Comparison of ENCODE assay signal across 8 cellular contexts in the genomic region with DNA sequence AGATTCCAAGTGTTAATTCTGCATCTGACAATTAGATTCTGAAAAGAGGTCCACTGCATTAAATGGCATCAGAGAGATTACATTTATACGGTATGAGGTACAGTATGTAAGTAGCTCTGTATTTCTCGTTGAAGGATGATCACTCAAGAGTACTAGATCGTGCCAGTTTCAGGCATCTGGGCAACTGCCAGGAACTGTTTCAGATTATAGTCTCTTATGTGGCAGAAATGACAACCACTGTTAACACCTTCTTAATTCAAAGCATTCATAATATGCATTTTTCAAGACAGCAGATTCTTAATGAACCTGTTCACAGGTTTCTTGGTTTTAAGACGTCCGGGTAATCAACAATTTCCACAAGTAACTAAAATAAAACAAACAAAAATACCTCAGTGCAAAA. TPM values are rescaled to one million over a fixed set of nuclear protein-coding genes. Genes with fewer than 3 reads are reported as not detected.
A peak's percentile ranks its signal among the peaks of the same experiment; 100 is the strongest.
DNase-seq lines count a peak whose midpoint lies in the region; ATAC-seq, FAIRE-seq and TF ChIP-seq lines count a peak whose summit lies in the region.

No MANE protein-coding gene starts in this region.

- H2AFZ ChIP-seq in K562 (ENCODE audit: low read depth, low read length), result no peak overlapping the region

- peaks cover 60% of the 10 kb centered on the region for H3K79me2 ChIP-seq in K562 (ENCODE audit: control insufficient read depth, insufficient read depth, low read length)

- DNase-seq in cardiac muscle cell (ENCODE audit: low read depth in 1 of 2, low spot score in 1 of 2) (peak in 1 of 2 donors; percentile 28), left cardiac atrium (no peak), K562 (ENCODE audit: extremely low read depth in 1 of 4, low spot score in 3 of 4) (no peak), left lung (no peak), uterus (no peak)
- DNase-seq in stimulated activated naive CD8-positive, alpha-beta T cell treated with anti-CD3 and anti-CD28 coated beads, Interleukin-15, Interleukin-2, amounts not matched to agents 100 U/mL and 50 U/mL, for 24 hours, result no peak
- DNase-seq in activated T-cell treated with anti-CD3 and anti-CD28 coated beads, Interleukin-2, amount 50 U/mL, for 1 hour, result no peak

- POLR2A ChIA-PET in K562 (lab: Yijun Ruan, JAX), result no interaction called here

- H3K4me3 ChIP-seq in cardiac muscle cell, result peak overlapping the region; percentile 78
- peak overlapping the region; percentile 78 for H3K4me3 ChIP-seq in K562
- peak overlapping the region; percentile 75 to 80 for H3K4me3 ChIP-seq in left lung
- peak overlapping the region; percentile 62 to 96 for H3K4me3 ChIP-seq in uterus

- TF ChIP-seq POLR2A in K562 (conservative IDR thresholded peaks at IDR 0.05) (no peak), uterus (IDR thresholded peaks at IDR 0.05) (no peak)

- TF ChIP-seq EP300 in K562 (IDR thresholded peaks at IDR 0.05; ENCODE audit: low read length), result no peak

- FAIRE-seq in K562 (lab: Jason Lieb, UNC), result no peak

- ATAC-seq in left cardiac atrium, result no peak
- no peak for ATAC-seq in K562
- ATAC-seq in left lung, result peak; percentile 2
- no peak for ATAC-seq in stimulated activated naive CD8-positive, alpha-beta T cell treated with anti-CD3 and anti-CD28 coated beads, Interleukin-15, Interleukin-2, amounts not matched to agents 100 U/mL and 50 U/mL, for 24 hours
- no peak for ATAC-seq in HG03280 (IDR thresholded peaks at IDR 0.05; ENCODE audit: unreplicated experiment)

- no peaks in the 10 kb centered on the region for H3K9me3 ChIP-seq in cardiac muscle cell (ENCODE audit: low read depth)
- no peaks in the 10 kb centered on the region for H3K9me3 ChIP-seq in K562 (replicated peaks; ENCODE audit: control insufficient read depth, insufficient read depth, low read depth, low read length)
- H3K9me3 ChIP-seq in left lung, result no peaks in the 10 kb centered on the region
- no peaks in the 10 kb centered on the region for H3K9me3 ChIP-seq in uterus

- CTCF ChIA-PET in K562 (lab: Yijun Ruan, JAX; ENCODE audit: low intra/inter-chr PET ratio), result no interaction called here

- H3K9ac ChIP-seq in K562 (ENCODE audit: insufficient read depth in 1 of 2, low read depth in 2 of 2, low read length in 2 of 2), result peak overlapping the region in 1 of 2 experiments; percentile 71; a peak in 3 of 4 replicates

- H3K4me1 ChIP-seq in cardiac muscle cell (ENCODE audit: low read depth), result peaks cover 28% of the 10 kb centered on the region
- H3K4me1 ChIP-seq in K562 (replicated peaks in 1 of 2; ENCODE audit: control insufficient read depth in 2 of 2, insufficient read depth in 2 of 2, low read length in 2 of 2), result peaks cover 9 to 10% of the 10 kb centered on the region in 2 experiments
- H3K4me1 ChIP-seq in left lung, result peaks cover 0 to 49% of the 10 kb centered on the region in 2 donors
- no peaks in the 10 kb centered on the region for H3K4me1 ChIP-seq in uterus

- TF ChIP-seq RAD21 in K562 (CRISPR knock-in tag; conservative IDR thresholded peaks at IDR 0.05 in 1 of 2, IDR thresholded peaks at IDR 0.05 in 1 of 2), result no peak

- H3K27ac ChIP-seq in cardiac muscle cell, result peak overlapping the region; percentile 98
- peak overlapping the region; percentile 87; the same call in 2 of the 3 replicates for H3K27ac ChIP-seq in K562 (ENCODE audit: extremely low read depth, low read depth, low read length)
- H3K27ac ChIP-seq in left lung, result peak overlapping the region; percentile 96 to 97
- H3K27ac ChIP-seq in uterus, result peak overlapping the region; percentile 96 to 99

- WGBS in K562 (ENCODE audit: insufficient coverage, low coverage, missing lambda C conversion rate), result 8% methylated on average over 5 of the region's 5 CpGs

- H3K36me3 ChIP-seq in cardiac muscle cell (no peaks in the 10 kb centered on the region), K562 (ENCODE audit: control insufficient read depth, insufficient read depth, low read length) (peaks cover 11% of the 10 kb centered on the region), left lung (no peaks in the 10 kb centered on the region), uterus (no peaks in the 10 kb centered on the region)

- no peaks in the 10 kb centered on the region for H3K27me3 ChIP-seq in cardiac muscle cell
- no peaks in the 10 kb centered on the region for H3K27me3 ChIP-seq in K562 (ENCODE audit: control insufficient read depth in 2 of 2, insufficient read depth in 2 of 2, low read length in 2 of 2)
- no peaks in the 10 kb centered on the region for H3K27me3 ChIP-seq in left lung
- no peaks in the 10 kb centered on the region for H3K27me3 ChIP-seq in uterus

- TF ChIP-seq CTCF in cardiac muscle cell (IDR thresholded peaks at IDR 0.05; ENCODE audit: low read depth, low read length), result no peak
- no peak for TF ChIP-seq CTCF in K562 (IDR thresholded peaks at IDR 0.05 in 2 of 3, conservative IDR thresholded peaks at IDR 0.05 in 1 of 3; ENCODE audit: insufficient read depth in 2 of 3, low read depth in 1 of 3, low read length in 3 of 3)
- no peak for TF ChIP-seq CTCF in left lung (IDR thresholded peaks at IDR 0.05)
- TF ChIP-seq CTCF in uterus (IDR thresholded peaks at IDR 0.05), result no peak

- H3K4me2 ChIP-seq in K562 (ENCODE audit: insufficient read depth, low read length), result peak overlapping the region; percentile 82

- H3K9me1 ChIP-seq in K562 (ENCODE audit: control insufficient read depth, insufficient read depth, low read length), result no peaks in the 10 kb centered on the region

- no peaks in the 10 kb centered on the region for H4K20me1 ChIP-seq in K562 (replicated peaks; ENCODE audit: control insufficient read depth, insufficient read depth, low read length)

- in situ Hi-C loops in K562 (cut with MboI), result no loop called here

- no TSS peak for BruUV-seq in K562 (replicated peaks; lab: Mats Ljungman, UMichigan)

- intact Hi-C loops in left cardiac atrium (cut with DNase I) (loop anchor here in 1 of 2 donors (10.0 kb wide), 1 partner anchor 224 kb away; no protein-coding TSS in a partner anchor), K562 (cut with micrococcal nuclease) (loop anchor here (5.0 to 10.0 kb wide), 4 partner anchors 116 to 574 kb away; no protein-coding TSS in a partner anchor), left lung (cut with DNase I) (no loop called here), uterus (cut with DNase I; ENCODE audit: low total_unique reads) (no loop called here)

TF ChIP-seq in K562, 482 proteins besides CTCF, POLR2A, EP300 and RAD21 (continues in another document):
- no peak for TF ChIP-seq EWSR1 (IDR thresholded peaks at IDR 0.05; ENCODE audit: borderline replicate concordance, low read depth, partially characterized antibody)
- TF ChIP-seq, protein P1, sequence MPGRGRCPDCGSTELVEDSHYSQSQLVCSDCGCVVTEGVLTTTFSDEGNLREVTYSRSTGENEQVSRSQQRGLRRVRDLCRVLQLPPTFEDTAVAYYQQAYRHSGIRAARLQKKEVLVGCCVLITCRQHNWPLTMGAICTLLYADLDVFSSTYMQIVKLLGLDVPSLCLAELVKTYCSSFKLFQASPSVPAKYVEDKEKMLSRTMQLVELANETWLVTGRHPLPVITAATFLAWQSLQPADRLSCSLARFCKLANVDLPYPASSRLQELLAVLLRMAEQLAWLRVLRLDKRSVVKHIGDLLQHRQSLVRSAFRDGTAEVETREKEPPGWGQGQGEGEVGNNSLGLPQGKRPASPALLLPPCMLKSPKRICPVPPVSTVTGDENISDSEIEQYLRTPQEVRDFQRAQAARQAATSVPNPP (IDR thresholded peaks at IDR 0.05; ENCODE audit: borderline replicate concordance, insufficient read depth, insufficient read length), result no peak
- TF ChIP-seq, protein P2, sequence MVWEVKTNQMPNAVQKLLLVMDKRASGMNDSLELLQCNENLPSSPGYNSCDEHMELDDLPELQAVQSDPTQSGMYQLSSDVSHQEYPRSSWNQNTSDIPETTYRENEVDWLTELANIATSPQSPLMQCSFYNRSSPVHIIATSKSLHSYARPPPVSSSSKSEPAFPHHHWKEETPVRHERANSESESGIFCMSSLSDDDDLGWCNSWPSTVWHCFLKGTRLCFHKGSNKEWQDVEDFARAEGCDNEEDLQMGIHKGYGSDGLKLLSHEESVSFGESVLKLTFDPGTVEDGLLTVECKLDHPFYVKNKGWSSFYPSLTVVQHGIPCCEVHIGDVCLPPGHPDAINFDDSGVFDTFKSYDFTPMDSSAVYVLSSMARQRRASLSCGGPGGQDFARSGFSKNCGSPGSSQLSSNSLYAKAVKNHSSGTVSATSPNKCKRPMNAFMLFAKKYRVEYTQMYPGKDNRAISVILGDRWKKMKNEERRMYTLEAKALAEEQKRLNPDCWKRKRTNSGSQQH (CRISPR knock-in tag; IDR thresholded peaks at IDR 0.05), result no peak
- TF ChIP-seq, protein P3, sequence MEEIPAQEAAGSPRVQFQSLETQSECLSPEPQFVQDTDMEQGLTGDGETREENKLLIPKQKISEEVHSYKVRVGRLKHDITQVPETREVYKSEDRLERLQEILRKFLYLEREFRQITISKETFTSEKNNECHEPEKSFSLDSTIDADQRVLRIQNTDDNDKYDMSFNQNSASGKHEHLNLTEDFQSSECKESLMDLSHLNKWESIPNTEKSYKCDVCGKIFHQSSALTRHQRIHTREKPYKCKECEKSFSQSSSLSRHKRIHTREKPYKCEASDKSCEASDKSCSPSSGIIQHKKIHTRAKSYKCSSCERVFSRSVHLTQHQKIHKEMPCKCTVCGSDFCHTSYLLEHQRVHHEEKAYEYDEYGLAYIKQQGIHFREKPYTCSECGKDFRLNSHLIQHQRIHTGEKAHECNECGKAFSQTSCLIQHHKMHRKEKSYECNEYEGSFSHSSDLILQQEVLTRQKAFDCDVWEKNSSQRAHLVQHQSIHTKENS (CRISPR knock-in tag; IDR thresholded peaks at IDR 0.05), result no peak

RNA-seq across cellular contexts. Expression of gene ANKRD50, which starts 1.6 kb away (rescaled TPM):
- 16.2 and 21.8 TPM in 2 replicates for total RNA-seq in cardiac muscle cell
- polyA plus RNA-seq in cardiac muscle cell, result 8.9 and 10.4 TPM in 2 replicates
- 10 to 100 TPM in 1 of 2 donors, 1 to 10 TPM in 1; 6.8 to 11.0 TPM for total RNA-seq in left cardiac atrium
- 5.9 and 20.5 TPM in 2 replicates for total RNA-seq in K562 (2011; cell fraction: chromatin; rRNA removed; ENCODE audit: low replicate concordance)
- 4.0 and 5.9 TPM in 2 replicates for total RNA-seq in K562 (2011; cell fraction: nucleolus; rRNA removed)
- 8.0 and 10.3 TPM in 2 replicates for total RNA-seq in K562 (2011; cell fraction: nucleoplasm; rRNA removed)
- total RNA-seq in K562 (2014; rRNA removed), result 5.0 and 5.2 TPM in 2 replicates
- total RNA-seq in K562 (2014; rRNA removed; fragmentation: Illumina TruSeq; extraction: Trizol), result 6.7 and 7.1 TPM in 2 replicates
- total RNA-seq in K562 (2015; rRNA removed; fragmentation: Illumina TruSeq; extraction: Trizol), result 7.8 TPM in 2 replicates
- total RNA-seq in K562 (2021), result 7.5 and 8.0 TPM in 2 replicates
- polyA plus RNA-seq in K562 (2011; rRNA removed), result 6.2 TPM in 2 replicates
- polyA plus RNA-seq in K562 (2011; cell fraction: cytosol; rRNA removed), result 1.4 and 3.5 TPM in 2 replicates
- 4.7 and 6.6 TPM in 2 replicates for polyA plus RNA-seq in K562 (2011; cell fraction: nucleus; rRNA removed)
- 4.3 and 5.9 TPM in 2 replicates for polyA plus RNA-seq in K562 (2012)
- polyA plus RNA-seq in K562 (2014; fragmentation: Illumina TruSeq; extraction: Trizol), result 5.6 and 6.3 TPM in 2 replicates
- polyA plus RNA-seq in K562 (2014; fragmentation: Nextera tagmentation; extraction: Ambion mirVana), result 1 to 10 TPM; 2.0 TPM
- polyA plus RNA-seq in K562 (2014; rRNA removed), result 3.7 and 3.9 TPM in 2 replicates
- polyA minus RNA-seq in K562 (2011; rRNA and poly(A)+ RNA removed), result 43.3 and 50.5 TPM in 2 replicates
- polyA minus RNA-seq in K562 (2011; cell fraction: cytosol; rRNA and poly(A)+ RNA removed), result 9.6 and 10.3 TPM in 2 replicates
- 12.1 and 28.3 TPM in 2 replicates for polyA minus RNA-seq in K562 (2011; cell fraction: nucleus; rRNA and poly(A)+ RNA removed)
- 10 to 100 TPM; 20.8 to 40.7 TPM for total RNA-seq in left lung
- 10 to 100 TPM; 11.5 to 78.5 (median 15.5) TPM for total RNA-seq in uterus
